Comparison of ENCODE assay signal across 17 cellular contexts in genomic region chr13:20000062-20000552, GRCh38. TPM values are rescaled to one million over a fixed set of nuclear protein-coding genes. Genes with fewer than 3 reads are reported as not detected.
DNase-seq lines count a peak whose midpoint lies in the region; ATAC-seq, FAIRE-seq and TF ChIP-seq lines count a peak whose summit lies in the region.
"Had no signal": no experiment of that assay in that cellular context is flagged by ENCODE, and none has a peak within 500 bp of the region (broad histone marks: within the 10 kb centered on the region; RNA-seq: fewer than 3 reads in every experiment).

No MANE protein-coding gene starts in this region.

- H3K4me3 ChIP-seq in endodermal cell (ENCODE audit: low read length) = no peak overlapping the region
- H3K4me3 ChIP-seq: A549 had no signal

- H3K36me3 ChIP-seq in endodermal cell (ENCODE audit: control insufficient read depth, insufficient read depth, low read length) = peaks cover 73% of the 10 kb centered on the region

- no peak for TF ChIP-seq CTCF in endodermal cell (conservative IDR thresholded peaks at IDR 0.05)
- no peak for TF ChIP-seq CTCF in progenitor cell of endocrine pancreas (IDR thresholded peaks at IDR 0.05; ENCODE audit: unreplicated experiment)

- H3K4me1 ChIP-seq in endodermal cell (ENCODE audit: control insufficient read depth, insufficient read depth, low read length) = peaks cover 6% of the 10 kb centered on the region
- H3K4me1 ChIP-seq: A549 had no signal

- H3K27ac ChIP-seq in endodermal cell (ENCODE audit: low read depth, low read length) = no peak overlapping the region
- H3K27ac ChIP-seq: A549, KMS-11 had no signal

- H3K27me3 Mint-ChIP-seq in activated T-cell treated with anti-CD3 and anti-CD28 coated beads, Interleukin-2, amount 50 U/mL, for 72 hours (ENCODE audit: low read depth) = no peaks in the 10 kb centered on the region
- H3K27me3 Mint-ChIP-seq in endodermal cell (ENCODE audit: insufficient read depth) = no peaks in the 10 kb centered on the region
- no peaks in the 10 kb centered on the region for H3K27me3 Mint-ChIP-seq in progenitor cell of endocrine pancreas

- H3K9me3 ChIP-seq in endodermal cell (ENCODE audit: control insufficient read depth, low read length) = no peaks in the 10 kb centered on the region
- H3K9me3 ChIP-seq: A549 had no signal

- no peak for FAIRE-seq in frontal cortex (lab: Jason Lieb, UNC)
- FAIRE-seq: A549, D721Med had no signal

- no peak for DNase-seq in activated T-cell treated with anti-CD3 and anti-CD28 coated beads, Interleukin-2, amount 50 U/mL, for 72 hours
- no peak for DNase-seq in activated T-cell treated with anti-CD3 and anti-CD28 coated beads, Interleukin-2, amount 50 U/mL, for 48 hours
- peak; percentile 8 for DNase-seq in NCI-H2227 (lab: John Stamatoyannopoulos, UW; ENCODE audit: unreplicated experiment)
- no peak for DNase-seq in endodermal cell
- DNase-seq in progenitor cell of endocrine pancreas (ENCODE audit: low spot score, unreplicated experiment) = no peak
- DNase-seq in frontal cortex (ENCODE audit: low spot score in 2 of 2) = no peak
- DNase-seq: HFFc6, MV-4-11, NCI-H187, NCI-H2107, NCI-H526, PC-3 had no signal

- peak overlapping the region; percentile 3 for H3K27ac Mint-ChIP-seq in activated T-cell treated with anti-CD3 and anti-CD28 coated beads, Interleukin-2, amount 50 U/mL, for 72 hours
- H3K27ac Mint-ChIP-seq in endodermal cell (peak overlapping the region; percentile 58), progenitor cell of endocrine pancreas (peak overlapping the region; percentile 35)
- H3K27ac Mint-ChIP-seq: HFFc6 had no signal

- WGBS in endodermal cell (ENCODE audit: insufficient coverage in 1 of 2, insufficient read length in 1 of 2), 2 experiments = 90 to 95% methylated on average over 4 to 5 of the region's 5 CpGs

- H3K4me3 Mint-ChIP-seq in activated T-cell treated with anti-CD3 and anti-CD28 coated beads, Interleukin-2, amount 50 U/mL, for 72 hours = no peak overlapping the region
- H3K4me3 Mint-ChIP-seq in endodermal cell (no peak overlapping the region), progenitor cell of endocrine pancreas (ENCODE audit: low read depth) (no peak overlapping the region)
- H3K4me3 Mint-ChIP-seq: HFFc6 had no signal

- peaks cover 6 to 26% of the 10 kb centered on the region in 2 donors for H3K36me3 Mint-ChIP-seq in activated T-cell treated with anti-CD3 and anti-CD28 coated beads, Interleukin-2, amount 50 U/mL, for 72 hours (ENCODE audit: insufficient read depth in 2 of 2)
- H3K36me3 Mint-ChIP-seq in endodermal cell (ENCODE audit: low read depth) = peaks cover 52% of the 10 kb centered on the region
- H3K36me3 Mint-ChIP-seq in progenitor cell of endocrine pancreas (ENCODE audit: insufficient read depth) = peaks cover 32% of the 10 kb centered on the region

- peaks cover 42% of the 10 kb centered on the region for H3K4me1 Mint-ChIP-seq in activated T-cell treated with anti-CD3 and anti-CD28 coated beads, Interleukin-2, amount 50 U/mL, for 72 hours (ENCODE audit: low read depth)
- H3K4me1 Mint-ChIP-seq in endodermal cell (peaks cover 19% of the 10 kb centered on the region), progenitor cell of endocrine pancreas (ENCODE audit: low read depth) (peaks cover 32% of the 10 kb centered on the region)

- H3K27me3 ChIP-seq in endodermal cell (ENCODE audit: control insufficient read depth, insufficient read depth, low read length, poor library complexity, severe bottlenecking) = no peaks in the 10 kb centered on the region

- no peaks in the 10 kb centered on the region for H3K9me3 Mint-ChIP-seq in activated T-cell treated with anti-CD3 and anti-CD28 coated beads, Interleukin-2, amount 50 U/mL, for 72 hours
- H3K9me3 Mint-ChIP-seq in endodermal cell = no peaks in the 10 kb centered on the region
- no peaks in the 10 kb centered on the region for H3K9me3 Mint-ChIP-seq in progenitor cell of endocrine pancreas (ENCODE audit: low read depth)
- H3K9me3 Mint-ChIP-seq: HFFc6 had no signal

- no peak overlapping the region for H3K9ac ChIP-seq in endodermal cell (ENCODE audit: extremely low read depth, low read length, poor library complexity, severe bottlenecking)
- H3K9ac ChIP-seq: KMS-11 had no signal

- ATAC-seq in activated T-cell treated with anti-CD3 and anti-CD28 coated beads, Interleukin-2, amount 50 U/mL, for 72 hours (replicated peaks in 1 of 2) = peak in 1 of 2 donors; percentile 28
- ATAC-seq in HG02884 (IDR thresholded peaks at IDR 0.05; ENCODE audit: unreplicated experiment) (no peak), GM21423 (IDR thresholded peaks at IDR 0.05; ENCODE audit: unreplicated experiment) (no peak)
- ATAC-seq: A549, PC-3 had no signal

RNA-seq across cellular contexts. Expression of gene ZMYM2, which starts 41.6 kb away (rescaled TPM):
- 100 to 1,000 TPM in 1 of 2 donors, 10 to 100 TPM in 1; 86.4 to 103 TPM for total RNA-seq in activated T-cell treated with anti-CD3 and anti-CD28 coated beads, Interleukin-2, amount 50 U/mL, for 72 hours
- total RNA-seq in endodermal cell = 100 to 1,000 TPM; 200 to 207 TPM
- 115 TPM for polyA plus RNA-seq in endodermal cell (2013, experiment 1 of 2)
- polyA plus RNA-seq in endodermal cell (2013, experiment 2 of 2) = 108 TPM
- total RNA-seq in progenitor cell of endocrine pancreas = 183 and 192 TPM in 2 replicates
- total RNA-seq in frontal cortex = 180 TPM

Comparison
In these comparisons a context has a peak if more than half of its experiments do, and no peak if none do; other contexts are left out.
1. H3K27ac Mint-ChIP-seq: peak in every context shown above with its lines; median percentile 58 in endodermal cell; 35 in progenitor cell of endocrine pancreas; 3 in activated T-cell treated with anti-CD3 and anti-CD28 coated beads, Interleukin-2, amount 50 U/mL, for 72 hours.